ENCODE assay signal across 1 cellular context in genomic region chr6:43090557-43090952, GRCh38.
TF ChIP-seq lines count a peak whose summit lies in the region.

No MANE protein-coding gene starts in this region.

TF ChIP-seq in SK-N-SH, 30 proteins besides CTCF, POLR2A, EP300 and RAD21 (continued from another document):
- TF ChIP-seq REST (IDR thresholded peaks at IDR 0.05; ENCODE audit: low read depth, low read length) (no peak), RCOR1 (IDR thresholded peaks at IDR 0.05; ENCODE audit: low read length) (no peak), NFIC (IDR thresholded peaks at IDR 0.05; ENCODE audit: borderline replicate concordance) (no peak), ELF1 (IDR thresholded peaks at IDR 0.05) (no peak), MXI1 (IDR thresholded peaks at IDR 0.05; ENCODE audit: low read depth, low read length) (no peak), YY1 (IDR thresholded peaks at IDR 0.05; ENCODE audit: low read depth) (no peak), GABPA (IDR thresholded peaks at IDR 0.05; ENCODE audit: low read depth) (no peak), FOXJ3 (CRISPR knock-in tag; IDR thresholded peaks at IDR 0.05) (no peak)
TF ChIP-seq in SK-N-SH: peak in this region for 0.
